ENCODE assay signal across 22 cellular contexts in genomic region chr5:45110399-45110798, GRCh38.
A peak's percentile ranks its signal among the peaks of the same experiment; 100 is the strongest.
DNase-seq lines count a peak whose midpoint lies in the region; ATAC-seq and TF ChIP-seq lines count a peak whose summit lies in the region.
"Had no signal": no experiment of that assay in that cellular context is flagged by ENCODE, and none has a peak within 500 bp of the region (broad histone marks: within the 10 kb centered on the region; RNA-seq: fewer than 3 reads in every experiment).

No MANE protein-coding gene starts in this region.

- peaks cover 12% of the 10 kb centered on the region for H3K9me2 ChIP-seq in GM23338 (ENCODE audit: insufficient read depth)

- H3K4me2 ChIP-seq in GM23338, result peak overlapping the region; percentile 3
- H3K4me2 ChIP-seq: PC-9 had no signal

- H3K27ac Mint-ChIP-seq in GM23338 (peak overlapping the region; percentile 89), WTC11 (peak overlapping the region; percentile 88)
- H3K27ac Mint-ChIP-seq: CD8-positive, alpha-beta memory T cell had no signal

- H3K9me3 Mint-ChIP-seq in GM23338 (no peaks in the 10 kb centered on the region; the same call in 2 of the 3 replicates), WTC11 (peaks cover 11% of the 10 kb centered on the region)

- H3K27me3 Mint-ChIP-seq in GM23338 (ENCODE audit: insufficient read depth, low read depth, poor library complexity) (peaks cover 2% of the 10 kb centered on the region), WTC11 (ENCODE audit: low read depth) (no peaks in the 10 kb centered on the region)
- H3K27me3 Mint-ChIP-seq: CD8-positive, alpha-beta memory T cell had no signal

- peak overlapping the region; percentile 83 for H3K27ac ChIP-seq in GM23338 (ENCODE audit: low read depth)
- H3K27ac ChIP-seq in iPS-18a (ENCODE audit: low read length), result peak overlapping the region; percentile 51
- H3K27ac ChIP-seq: PC-9 had no signal

- H3K36me3 ChIP-seq in GM23338 (ENCODE audit: insufficient read depth) (no peaks in the 10 kb centered on the region), iPS-18a (ENCODE audit: control insufficient read depth, low read depth, low read length) (no peaks in the 10 kb centered on the region)

- CTCF ChIA-PET in WTC11 (lab: Charles Lee), result interaction anchor here (1.1 to 2.9 kb wide), 4 partner anchors 20 to 586 kb away, joined by 3 to 11 read pairs (median 4); partner anchors contain the start of gene HCN1

- no peaks in the 10 kb centered on the region for H3K9me3 ChIP-seq in iPS-18a (ENCODE audit: control insufficient read depth, low read depth, low read length)

- no peaks in the 10 kb centered on the region for H4K20me1 ChIP-seq in GM23338 (replicated peaks; ENCODE audit: insufficient read depth)

- POLR2A ChIA-PET in WTC11 (lab: Charles Lee), result no interaction called here

- H3K4me3 Mint-ChIP-seq in GM23338 (peak overlapping the region; percentile 16), WTC11 (peak overlapping the region; percentile 32)
- H3K4me3 Mint-ChIP-seq: CD8-positive, alpha-beta memory T cell had no signal

- H3K9ac ChIP-seq in iPS-18a (ENCODE audit: low read length), result peak overlapping the region; percentile 24

- H3K4me3 ChIP-seq in GM23338 (peak overlapping the region; percentile 10; the same call in 1 of the 2 replicates), iPS-18a (ENCODE audit: low read length) (peak overlapping the region; percentile 23)
- H3K4me3 ChIP-seq: PC-9 had no signal

- DNase-seq in GM23338 (ENCODE audit: low spot score) (peak; percentile 31), WTC11 (ENCODE audit: low spot score) (no peak), midbrain (lab: John Stamatoyannopoulos, UW) (peak; percentile 3), cerebellar cortex (ENCODE audit: low spot score) (no peak), LoVo (ENCODE audit: low spot score) (no peak), inferior parietal cortex (ENCODE audit: extremely low spot score) (no peak)
- DNase-seq: AML-193; Calu3; CD8-positive, alpha-beta memory T cell; DMS153; KBM-7; NCI-H1092; NCI-H1436; NCI-H187 treated with DMSO at 0.1 percent for 48 hours; NCI-H226; NCI-H510A treated with DMSO at 0.1 percent for 48 hours; NCI-H748 treated with DMSO at 0.1 percent for 48 hours; PC-9; RPMI8226; SHP77 had no signal

- no peaks in the 10 kb centered on the region for H3K27me3 ChIP-seq in GM23338 (ENCODE audit: insufficient read depth)
- no peaks in the 10 kb centered on the region for H3K27me3 ChIP-seq in iPS-18a (ENCODE audit: control insufficient read depth, insufficient read depth, low read length)

- ATAC-seq in GM23338 (peak; percentile 93), WTC11 (peak; percentile 84), GM18519 (IDR thresholded peaks at IDR 0.05; ENCODE audit: low FRiP score, unreplicated experiment) (no peak)

- H3K4me1 ChIP-seq in GM23338 (ENCODE audit: insufficient read depth) (peaks cover 43% of the 10 kb centered on the region), iPS-18a (ENCODE audit: control insufficient read depth, low read depth, low read length) (peaks cover 35% of the 10 kb centered on the region)

- H3K79me2 ChIP-seq in GM23338 (replicated peaks; ENCODE audit: insufficient read depth), result no peaks in the 10 kb centered on the region

- TF ChIP-seq CTCF in GM23338 (conservative IDR thresholded peaks at IDR 0.05; ENCODE audit: low read depth in 2 of 2) (no peak), WTC11 (IDR thresholded peaks at IDR 0.05) (no peak)

- no peaks in the 10 kb centered on the region for H3F3A ChIP-seq in GM23338 (replicated peaks; ENCODE audit: low read depth)

- H2AFZ ChIP-seq in GM23338, result no peak overlapping the region
- H2AFZ ChIP-seq: PC-9 had no signal

- H3K4me1 Mint-ChIP-seq in GM23338, result peaks cover 35% of the 10 kb centered on the region
- peaks cover 57% of the 10 kb centered on the region for H3K4me1 Mint-ChIP-seq in WTC11
- H3K4me1 Mint-ChIP-seq: CD8-positive, alpha-beta memory T cell had no signal

- H3K36me3 Mint-ChIP-seq in GM23338 (ENCODE audit: low read depth) (peaks cover 5% of the 10 kb centered on the region; the same call in 2 of the 3 replicates), WTC11 (peaks cover 15% of the 10 kb centered on the region)
- H3K36me3 Mint-ChIP-seq: CD8-positive, alpha-beta memory T cell had no signal

TF ChIP-seq in GM23338, 12 proteins besides CTCF, POLR2A, EP300 and RAD21 (continues in another document):
- TF ChIP-seq NANOG (IDR thresholded peaks at IDR 0.05; ENCODE audit: borderline replicate concordance) (peak; percentile 22; the same call in 1 of the 2 replicates), STAT1 (IDR thresholded peaks at IDR 0.05; ENCODE audit: unreplicated experiment) (no peak), CREB1 (CRISPR knock-in tag; IDR thresholded peaks at IDR 0.05; ENCODE audit: low read depth) (no peak)
- TF ChIP-seq, protein P1, sequence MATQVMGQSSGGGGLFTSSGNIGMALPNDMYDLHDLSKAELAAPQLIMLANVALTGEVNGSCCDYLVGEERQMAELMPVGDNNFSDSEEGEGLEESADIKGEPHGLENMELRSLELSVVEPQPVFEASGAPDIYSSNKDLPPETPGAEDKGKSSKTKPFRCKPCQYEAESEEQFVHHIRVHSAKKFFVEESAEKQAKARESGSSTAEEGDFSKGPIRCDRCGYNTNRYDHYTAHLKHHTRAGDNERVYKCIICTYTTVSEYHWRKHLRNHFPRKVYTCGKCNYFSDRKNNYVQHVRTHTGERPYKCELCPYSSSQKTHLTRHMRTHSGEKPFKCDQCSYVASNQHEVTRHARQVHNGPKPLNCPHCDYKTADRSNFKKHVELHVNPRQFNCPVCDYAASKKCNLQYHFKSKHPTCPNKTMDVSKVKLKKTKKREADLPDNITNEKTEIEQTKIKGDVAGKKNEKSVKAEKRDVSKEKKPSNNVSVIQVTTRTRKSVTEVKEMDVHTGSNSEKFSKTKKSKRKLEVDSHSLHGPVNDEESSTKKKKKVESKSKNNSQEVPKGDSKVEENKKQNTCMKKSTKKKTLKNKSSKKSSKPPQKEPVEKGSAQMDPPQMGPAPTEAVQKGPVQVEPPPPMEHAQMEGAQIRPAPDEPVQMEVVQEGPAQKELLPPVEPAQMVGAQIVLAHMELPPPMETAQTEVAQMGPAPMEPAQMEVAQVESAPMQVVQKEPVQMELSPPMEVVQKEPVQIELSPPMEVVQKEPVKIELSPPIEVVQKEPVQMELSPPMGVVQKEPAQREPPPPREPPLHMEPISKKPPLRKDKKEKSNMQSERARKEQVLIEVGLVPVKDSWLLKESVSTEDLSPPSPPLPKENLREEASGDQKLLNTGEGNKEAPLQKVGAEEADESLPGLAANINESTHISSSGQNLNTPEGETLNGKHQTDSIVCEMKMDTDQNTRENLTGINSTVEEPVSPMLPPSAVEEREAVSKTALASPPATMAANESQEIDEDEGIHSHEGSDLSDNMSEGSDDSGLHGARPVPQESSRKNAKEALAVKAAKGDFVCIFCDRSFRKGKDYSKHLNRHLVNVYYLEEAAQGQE (IDR thresholded peaks at IDR 0.05; ENCODE audit: unreplicated experiment), result no peak

TF ChIP-seq in WTC11, 78 proteins besides CTCF, POLR2A, EP300 and RAD21:
- TF ChIP-seq RELA (CRISPR knock-in tag; IDR thresholded peaks at IDR 0.05; ENCODE audit: borderline replicate concordance), result no peak
- TF ChIP-seq MLX (CRISPR knock-in tag; IDR thresholded peaks at IDR 0.05), result no peak
- TF ChIP-seq RORB (CRISPR knock-in tag; IDR thresholded peaks at IDR 0.05), result no peak
- no peak for TF ChIP-seq FOXP4 (CRISPR knock-in tag; IDR thresholded peaks at IDR 0.05)
- no peak for TF ChIP-seq ERG (CRISPR knock-in tag; IDR thresholded peaks at IDR 0.05)
- no peak for TF ChIP-seq ZNF423 (CRISPR knock-in tag; IDR thresholded peaks at IDR 0.05)
- TF ChIP-seq CBFB (CRISPR knock-in tag; IDR thresholded peaks at IDR 0.05; ENCODE audit: low read depth), result no peak
- no peak for TF ChIP-seq KAT7 (CRISPR knock-in tag; IDR thresholded peaks at IDR 0.05; ENCODE audit: borderline replicate concordance)
- TF ChIP-seq NR3C1 (CRISPR knock-in tag; conservative IDR thresholded peaks at IDR 0.05; ENCODE audit: low read depth), result no peak
- TF ChIP-seq ETV6 (CRISPR knock-in tag; IDR thresholded peaks at IDR 0.05), result no peak
- TF ChIP-seq FOXP1 (CRISPR knock-in tag; IDR thresholded peaks at IDR 0.05; ENCODE audit: borderline replicate concordance), result no peak
- TF ChIP-seq OVOL2 (CRISPR knock-in tag; IDR thresholded peaks at IDR 0.05; ENCODE audit: borderline replicate concordance), result no peak
- no peak for TF ChIP-seq CREB1 (CRISPR knock-in tag; IDR thresholded peaks at IDR 0.05)

Comparison
In these comparisons a context has a peak if more than half of its experiments do, and no peak if none do; other contexts are left out.
1. DNase-seq: peak in GM23338 (single experiment) and midbrain (single experiment); none in WTC11 (single experiment), cerebellar cortex (single experiment), LoVo (single experiment) and inferior parietal cortex (single experiment).